In genomic region chr1:171434717-171435346, GRCh38 we compare ENCODE assay signal across 8 cellular contexts. TPM values are rescaled to one million over a fixed set of nuclear protein-coding genes. Genes with fewer than 3 reads are reported as not detected.
DNase-seq lines count a peak whose midpoint lies in the region; ATAC-seq, FAIRE-seq and TF ChIP-seq lines count a peak whose summit lies in the region.

No MANE protein-coding gene starts in this region.

- H3K4me1 ChIP-seq in IMR-90 (ENCODE audit: control insufficient read depth, insufficient read depth, low read length) (peaks cover 3% of the 10 kb centered on the region), keratinocyte (ENCODE audit: control insufficient read depth, extremely low read depth, insufficient read depth, low read length) (peaks cover 27% of the 10 kb centered on the region)

- 5% methylated on average over 2 of the region's 9 CpGs; no CpG with 5 or more reads in 1 of the 2 experiments for WGBS in IMR-90 (ENCODE audit: extremely low coverage in 2 of 2, insufficient read length in 1 of 2), 2 experiments

- peak overlapping the region; percentile 62 for H3K4ac ChIP-seq in IMR-90 (ENCODE audit: low read depth, low read length)

- peak overlapping the region; percentile 61 for H3K18ac ChIP-seq in IMR-90 (ENCODE audit: low read depth, low read length)

- H3K9me3 ChIP-seq in IMR-90 (ENCODE audit: control insufficient read depth, insufficient read depth, low read length) = no peaks in the 10 kb centered on the region
- no peaks in the 10 kb centered on the region for H3K9me3 ChIP-seq in keratinocyte (ENCODE audit: control insufficient read depth, low read depth, low read length)

- TF ChIP-seq CTCF in IMR-90 (conservative IDR thresholded peaks at IDR 0.05; ENCODE audit: low read depth, low read length) = no peak
- TF ChIP-seq CTCF in keratinocyte (optimal IDR thresholded peaks at IDR 0.05 in 1 of 3, IDR thresholded peaks at IDR 0.05 in 1 of 3, conservative IDR thresholded peaks at IDR 0.05 in 1 of 3; ENCODE audit: extremely low read depth in 1 of 3, insufficient read depth in 2 of 3, low read length in 3 of 3) = no peak

- H3K14ac ChIP-seq in IMR-90 (replicated peaks; ENCODE audit: low read depth, low read length) = 0 out of 2 replicates have a peak overlapping the region, but pooled peaks have one; percentile 27

- peak overlapping the region; percentile 23; the same call in 1 of the 2 replicates for H4K91ac ChIP-seq in IMR-90 (ENCODE audit: insufficient read depth, low read depth, low read length)

- no peak overlapping the region; the same call in 1 of the 2 replicates for H3K9ac ChIP-seq in IMR-90 (ENCODE audit: low read depth, low read length)
- peak overlapping the region; percentile 38 for H3K9ac ChIP-seq in keratinocyte (ENCODE audit: control insufficient read depth, extremely low read depth, insufficient read depth, low read length)

- H3K27me3 ChIP-seq in IMR-90 (ENCODE audit: control insufficient read depth, insufficient read depth, low read length) = no peaks in the 10 kb centered on the region
- H3K27me3 ChIP-seq in keratinocyte (ENCODE audit: control insufficient read depth, extremely low read depth, insufficient read depth, low read length) = no peaks in the 10 kb centered on the region

- H2AK5ac ChIP-seq in IMR-90 (ENCODE audit: low read depth, low read length) = 0 out of 2 replicates have a peak overlapping the region, but pooled peaks have one; percentile 22

- no peak overlapping the region for H3K56ac ChIP-seq in IMR-90 (ENCODE audit: extremely low read depth, insufficient read depth, low read length)

- dilution Hi-C loops in IMR-90 (cut with HindIII; ENCODE audit: low sequenced_read_pairs, unreplicated experiment) = no loop called here
- dilution Hi-C loops in keratinocyte (cut with MboI; ENCODE audit: extremely low pct_ligation_motif_present, low sequenced_read_pairs) = no loop called here

- H2AK9ac ChIP-seq in IMR-90 (replicated peaks; ENCODE audit: low read depth, low read length, poor library complexity) = no peak overlapping the region

- peak; percentile 46 for ATAC-seq in IMR-90 (ENCODE audit: low read depth)

- peak overlapping the region; percentile 71 for H2BK120ac ChIP-seq in IMR-90 (ENCODE audit: low read depth, low read length)

- peak; percentile 67 for FAIRE-seq in keratinocyte (lab: Jason Lieb, UNC)

- TF ChIP-seq RAD21 in IMR-90 (IDR thresholded peaks at IDR 0.05; ENCODE audit: low read length) = no peak

- no peaks in the 10 kb centered on the region for H3K79me2 ChIP-seq in keratinocyte (ENCODE audit: control insufficient read depth, insufficient read depth, low read length)

- in situ Hi-C loops in IMR-90 (cut with MboI; ENCODE audit: low sequenced_read_pairs) = no loop called here

- intact Hi-C loops in IMR-90 (cut with micrococcal nuclease) = no loop called here

- H3K4me3 ChIP-seq in IMR-90 (ENCODE audit: insufficient read depth, low read depth, low read length) = no peak overlapping the region
- H3K4me3 ChIP-seq in keratinocyte (ENCODE audit: control insufficient read depth in 2 of 3, extremely low read depth in 1 of 3, insufficient read depth in 2 of 3, low read depth in 1 of 3, low read length in 3 of 3) = no peak overlapping the region

- POLR2A ChIA-PET in IMR-90 (lab: Charles Lee; ENCODE audit: unreplicated experiment) = no interaction called here

- H3K27ac ChIP-seq in IMR-90 (ENCODE audit: insufficient read depth, low read length) (peak overlapping the region; percentile 59; the same call in 1 of the 2 replicates), keratinocyte (ENCODE audit: control insufficient read depth, insufficient read depth, low read length) (peak overlapping the region; percentile 85)

- peak overlapping the region; percentile 89 for H2BK5ac ChIP-seq in IMR-90 (ENCODE audit: low read depth, low read length, poor library complexity, severe bottlenecking)

- H3K9me1 ChIP-seq in IMR-90 (ENCODE audit: insufficient read depth, low read length) (peaks cover 2% of the 10 kb centered on the region; the same call in 1 of the 2 replicates), keratinocyte (ENCODE audit: control insufficient read depth, extremely low read depth, insufficient read depth, low read length) (no peaks in the 10 kb centered on the region)

- no peak for TF ChIP-seq POLR2A in IMR-90 (IDR thresholded peaks at IDR 0.05; ENCODE audit: low read depth, low read length)

- no peaks in the 10 kb centered on the region for H3K36me3 ChIP-seq in IMR-90 (ENCODE audit: control insufficient read depth, insufficient read depth, low read length)
- no peaks in the 10 kb centered on the region for H3K36me3 ChIP-seq in keratinocyte (ENCODE audit: control insufficient read depth in 2 of 2, extremely low read depth in 1 of 2, insufficient read depth in 2 of 2, low read length in 2 of 2)

- H4K20me1 ChIP-seq in IMR-90 (ENCODE audit: insufficient read depth, low read length) (no peaks in the 10 kb centered on the region), keratinocyte (ENCODE audit: control insufficient read depth, extremely low read depth, insufficient read depth, low read length) (no peaks in the 10 kb centered on the region)

- H4K8ac ChIP-seq in IMR-90 (ENCODE audit: low read depth in 2 of 2, low read length in 2 of 2) = peak overlapping the region; percentile 46 to 59; a peak in 3 of 4 replicates

- H2BK20ac ChIP-seq in IMR-90 (ENCODE audit: low read depth, low read length) = peak overlapping the region; percentile 77

- no TSS peak for BruUV-seq in IMR-90 (replicated peaks; lab: Mats Ljungman, UMichigan)

- H2BK15ac ChIP-seq in IMR-90 (ENCODE audit: low read depth, low read length) = no peak overlapping the region; the same call in 2 of the 3 replicates

- H3K4me2 ChIP-seq in IMR-90 (ENCODE audit: low read depth, low read length) (peak overlapping the region; percentile 72; the same call in 1 of the 2 replicates), keratinocyte (ENCODE audit: control insufficient read depth, extremely low read depth, insufficient read depth, low read depth, low read length) (peak overlapping the region; percentile 57)

- H4K5ac ChIP-seq in IMR-90 (ENCODE audit: low read depth, low read length) = peak overlapping the region; percentile 18

- H2AFZ ChIP-seq in IMR-90 (replicated peaks; ENCODE audit: low read length, poor library complexity) (peak overlapping the region; percentile 39), keratinocyte (ENCODE audit: control insufficient read depth, low read length) (peak overlapping the region; percentile 59)

- no peaks in the 10 kb centered on the region for H3K79me1 ChIP-seq in IMR-90 (ENCODE audit: low read depth in 1 of 2, low read length in 2 of 2)

- CTCF ChIA-PET in IMR-90 (lab: Yijun Ruan, JAX) = no interaction called here

- H3K23ac ChIP-seq in IMR-90 (ENCODE audit: low read depth, low read length) = no peak overlapping the region

- DNase-seq in AML-193 (lab: John Stamatoyannopoulos, UW) (peak; percentile 23 to 32), IMR-90 (peak; percentile 84), keratinocyte (ENCODE audit: low read depth, low spot score) (peak; percentile 42), DMS114 treated with DMSO at 0.1 percent for 48 hours (lab: John Stamatoyannopoulos, UW; ENCODE audit: unreplicated experiment) (no peak), cerebellar cortex (ENCODE audit: low spot score) (no peak), NCI-H82 (lab: John Stamatoyannopoulos, UW) (no peak), cortex of kidney (lab: John Stamatoyannopoulos, UW) (no peak)
- peak; percentile 19 for DNase-seq in activated naive CD4-positive, alpha-beta T cell treated with anti-CD3 and anti-CD28 coated beads, Interleukin-2, amount 50 U/mL, for 16 hours

TF ChIP-seq in IMR-90, 13 proteins besides CTCF, POLR2A, EP300 and RAD21 (continues in another document):
- TF ChIP-seq MAZ (IDR thresholded peaks at IDR 0.05; ENCODE audit: borderline replicate concordance, low read depth, low read length) = no peak
- no peak for TF ChIP-seq USF2 (IDR thresholded peaks at IDR 0.05; ENCODE audit: low read depth, low read length)
- no peak for TF ChIP-seq SMC3 (IDR thresholded peaks at IDR 0.05; ENCODE audit: low read depth, low read length)
- peak; percentile 50; the same call in 1 of the 2 replicates for TF ChIP-seq FOS (IDR thresholded peaks at IDR 0.05; ENCODE audit: low read depth, low read length)
- no peak for TF ChIP-seq CHD1 (IDR thresholded peaks at IDR 0.05; ENCODE audit: low read depth, low read length)
- no peak for TF ChIP-seq NFE2L2 (IDR thresholded peaks at IDR 0.05; ENCODE audit: low read depth, low read length)
- TF ChIP-seq BHLHE40 (IDR thresholded peaks at IDR 0.05; ENCODE audit: low read depth, low read length) = no peak
- TF ChIP-seq ELK1 (IDR thresholded peaks at IDR 0.05; ENCODE audit: borderline replicate concordance, low read depth, low read length) = no peak
- no peak for TF ChIP-seq RCOR1 (IDR thresholded peaks at IDR 0.05; ENCODE audit: insufficient replicate concordance, low read length)

RNA-seq across cellular contexts. Expression of gene PRRC2C, which starts 50.5 kb away (rescaled TPM):
- total RNA-seq in IMR-90 (2012; rRNA removed) = 58.3 and 66.4 TPM in 2 replicates
- polyA plus RNA-seq in IMR-90 (2012; rRNA removed) (46.4 and 54.0 TPM in 2 replicates), keratinocyte (74.8 to 88.6 TPM (median 77.5 TPM) in 3 replicates)
- polyA plus RNA-seq in IMR-90 (2012; cell fraction: cytosol; rRNA removed) = 14.8 and 17.9 TPM in 2 replicates
- 16.0 and 73.3 TPM in 2 replicates for polyA plus RNA-seq in IMR-90 (2012; cell fraction: nucleus; rRNA removed; ENCODE audit: low replicate concordance)
- 117 TPM for polyA plus RNA-seq in keratinocyte (2011; ENCODE audit: low read depth)
- 35.3 and 60.0 TPM in 2 replicates for polyA plus RNA-seq in keratinocyte (2011; cell fraction: cytosol; rRNA removed)
- polyA plus RNA-seq in keratinocyte (2011; cell fraction: nucleus; rRNA removed) = 274 and 275 TPM in 2 replicates
- 72.2 and 86.9 TPM in 2 replicates for polyA plus RNA-seq in keratinocyte (2012; ENCODE audit: low replicate concordance)
- polyA minus RNA-seq in keratinocyte = 73.6 to 167 TPM (median 110 TPM) in 3 replicates
- polyA minus RNA-seq in keratinocyte (2011; cell fraction: cytosol; rRNA and poly(A)+ RNA removed) = 34.7 TPM
- polyA minus RNA-seq in keratinocyte (2011; cell fraction: nucleus; rRNA and poly(A)+ RNA removed) = 158 and 307 TPM in 2 replicates

Comparison
In these comparisons a context has a peak if more than half of its experiments do, and no peak if none do; other contexts are left out.
1. DNase-seq: peak in AML-193 (2 of 2), IMR-90 (single experiment), activated naive CD4-positive, alpha-beta T cell treated with anti-CD3 and anti-CD28 coated beads, Interleukin-2, amount 50 U/mL, for 16 hours (single experiment) and keratinocyte (single experiment); none in DMS114 treated with DMSO at 0.1 percent for 48 hours (single experiment), cerebellar cortex (single experiment), NCI-H82 (single experiment) and cortex of kidney (single experiment).